Comparison of ENCODE assay signal across 30 cellular contexts in genomic region chr21:28230559-28230958, GRCh38.
A peak's percentile ranks its signal among the peaks of the same experiment; 100 is the strongest.
DNase-seq lines count a peak whose midpoint lies in the region; ATAC-seq and TF ChIP-seq lines count a peak whose summit lies in the region.
"Had no signal": no experiment of that assay in that cellular context is flagged by ENCODE, and none has a peak within 500 bp of the region (broad histone marks: within the 10 kb centered on the region; RNA-seq: fewer than 3 reads in every experiment).

No MANE protein-coding gene starts in this region.

- H3K4me3 ChIP-seq in GM23248 (peak overlapping the region; percentile 16; the same call in 1 of the 2 replicates), adipocyte (ENCODE audit: low read length) (peak overlapping the region; percentile 44), right atrium auricular region (no peak overlapping the region), suprapubic skin (no peak overlapping the region)
- H3K4me3 ChIP-seq: adrenal gland, colonic mucosa, GM12878, Peyer's patch, upper lobe of left lung had no signal

- H3K9me3 ChIP-seq in GM23248 (ENCODE audit: low read depth): no peaks in the 10 kb centered on the region
- no peaks in the 10 kb centered on the region for H3K9me3 ChIP-seq in adipocyte (ENCODE audit: control insufficient read depth, low read length)
- H3K9me3 ChIP-seq in right atrium auricular region: no peaks in the 10 kb centered on the region
- H3K9me3 ChIP-seq in suprapubic skin: no peaks in the 10 kb centered on the region
- H3K9me3 ChIP-seq: adrenal gland, Caco-2, colonic mucosa, Peyer's patch, upper lobe of left lung had no signal

- H3K9ac ChIP-seq in GM23248: peak overlapping the region; percentile 39
- H3K9ac ChIP-seq in adipocyte (ENCODE audit: low read length): peak overlapping the region; percentile 30

- H3K4me2 ChIP-seq in GM23248 (ENCODE audit: unreplicated experiment): peak overlapping the region; percentile 62

- TF ChIP-seq POLR2A in suprapubic skin (IDR thresholded peaks at IDR 0.05): no peak

- H3K27me3 ChIP-seq in GM23248 (replicated peaks; ENCODE audit: insufficient read depth) (no peaks in the 10 kb centered on the region), adipocyte (replicated peaks; ENCODE audit: control insufficient read depth, insufficient read depth, low read length) (no peaks in the 10 kb centered on the region), right atrium auricular region (no peaks in the 10 kb centered on the region), suprapubic skin (no peaks in the 10 kb centered on the region)
- H3K27me3 ChIP-seq: adrenal gland, colonic mucosa, Peyer's patch, upper lobe of left lung had no signal

- H3K79me2 ChIP-seq in GM23248 (ENCODE audit: insufficient read depth): no peaks in the 10 kb centered on the region

- 0 to 3% methylated on average over 1 of the region's 1 CpG for WGBS in GM23248 (ENCODE audit: low coverage in 1 of 2, low lambda C conversion rate in 2 of 2, missing lambda C conversion rate in 2 of 2), 2 experiments
- 23% methylated on average over 1 of the region's 1 CpG for WGBS in suprapubic skin

- no peak for TF ChIP-seq CTCF in right atrium auricular region (IDR thresholded peaks at IDR 0.05)
- no peak for TF ChIP-seq CTCF in suprapubic skin (IDR thresholded peaks at IDR 0.05)

- H3K9me2 ChIP-seq in GM23248 (ENCODE audit: insufficient read depth): no peaks in the 10 kb centered on the region

- H3F3A ChIP-seq in GM23248 (ENCODE audit: insufficient read depth): peaks cover 21% of the 10 kb centered on the region; the same call in 1 of the 2 replicates

- no peaks in the 10 kb centered on the region for H3K36me3 ChIP-seq in GM23248 (ENCODE audit: low read depth)
- no peaks in the 10 kb centered on the region for H3K36me3 ChIP-seq in adipocyte (ENCODE audit: control insufficient read depth, insufficient read depth, low read length, severe bottlenecking)
- no peaks in the 10 kb centered on the region for H3K36me3 ChIP-seq in right atrium auricular region
- H3K36me3 ChIP-seq in suprapubic skin: no peaks in the 10 kb centered on the region
- H3K36me3 ChIP-seq: adrenal gland, colonic mucosa, Peyer's patch, upper lobe of left lung had no signal

- H4K20me1 ChIP-seq in GM23248 (ENCODE audit: insufficient read depth): no peaks in the 10 kb centered on the region

- no peak for ATAC-seq in HG03521 (IDR thresholded peaks at IDR 0.05; ENCODE audit: unreplicated experiment)
- ATAC-seq in HG03342 (IDR thresholded peaks at IDR 0.05; ENCODE audit: unreplicated experiment): no peak
- ATAC-seq: activated CD8-positive, alpha-beta memory T cell treated with anti-CD3 and anti-CD28 coated beads, Interleukin-2, amount 10 ng/mL, durations not matched to agents 7 days and 5 days; effector memory CD8-positive, alpha-beta T cell; GM12878; naive thymus-derived CD8-positive, alpha-beta T cell; stimulated activated effector memory CD8-positive, alpha-beta T cell treated with anti-CD3 and anti-CD28 coated beads, Interleukin-12 subunit alpha, Interleukin-12 subunit beta, amount 100 ng/mL, for 72 hours had no signal

- H2AFZ ChIP-seq in GM23248: no peak overlapping the region

- no peak for TF ChIP-seq EP300 in suprapubic skin (IDR thresholded peaks at IDR 0.05)

- in situ Hi-C loops in GM23248 (cut with MboI): no loop called here

- H3K4me1 ChIP-seq in GM23248 (ENCODE audit: insufficient read depth): peaks cover 39% of the 10 kb centered on the region
- peaks cover 46% of the 10 kb centered on the region for H3K4me1 ChIP-seq in adipocyte (ENCODE audit: control insufficient read depth, insufficient read depth, low read length)
- peaks cover 0 to 4% of the 10 kb centered on the region in 2 donors for H3K4me1 ChIP-seq in right atrium auricular region
- peaks cover 9% of the 10 kb centered on the region for H3K4me1 ChIP-seq in suprapubic skin
- H3K4me1 ChIP-seq: adrenal gland, colonic mucosa, Peyer's patch had no signal

- H3K27ac ChIP-seq in GM23248 (peak overlapping the region; percentile 64), right atrium auricular region (no peak overlapping the region), suprapubic skin (no peak overlapping the region)
- H3K27ac ChIP-seq: adrenal gland, colonic mucosa, Peyer's patch, upper lobe of left lung had no signal

- DNase-seq in GM23248: peak; percentile 58
- DNase-seq in adipocyte (ENCODE audit: low read depth): no peak
- DNase-seq in fibroblast of gingiva (ENCODE audit: low read depth): peak; percentile 22
- DNase-seq in pulmonary artery endothelial cell (ENCODE audit: low read depth, low spot score): peak; percentile 8
- DNase-seq in right atrium auricular region (ENCODE audit: low spot score): no peak
- DNase-seq in suprapubic skin (ENCODE audit: low spot score in 2 of 2): no peak
- DNase-seq: activated B cell treated with CpG ODN at 0.5 μM for 24 hours; activated CD4-positive, alpha-beta T cell treated with anti-CD3 and anti-CD28 coated beads, Interleukin-2, amount 50 U/mL, for 1 hour; activated CD8-positive, alpha-beta memory T cell treated with anti-CD3 and anti-CD28 coated beads, Interleukin-2, amount 10 ng/mL, durations not matched to agents 7 days and 5 days; activated naive CD4-positive, alpha-beta T cell; activated T-cell treated with anti-CD3 and anti-CD28 coated beads, Interleukin-2, amount 50 U/mL, for 48 hours; adrenal gland; C1 segment of cervical spinal cord; Caco-2; colonic mucosa; DND-41; effector memory CD8-positive, alpha-beta T cell; naive thymus-derived CD8-positive, alpha-beta T cell; NCI-H2029 treated with DMSO at 0.1 percent for 48 hours; NCI-H2227 treated with DMSO at 0.1 percent for 48 hours; NCI-H69; Peyer's patch; stimulated activated CD4-positive, alpha-beta T cell treated with anti-CD3 and anti-CD28 coated beads, Interleukin-4, amount 100 ng/mL, for 1 hour; substantia nigra; T-helper 1 cell; upper lobe of left lung had no signal

Comparison
In these comparisons a context has a peak if more than half of its experiments do, and no peak if none do; other contexts are left out.
1. DNase-seq: peak in GM23248 (single experiment), fibroblast of gingiva (single experiment) and pulmonary artery endothelial cell (single experiment); none in adipocyte (single experiment), right atrium auricular region (single experiment) and suprapubic skin (0 of 2).
2. H3K4me3 ChIP-seq: peak in GM23248 (single experiment) and adipocyte (single experiment); none in right atrium auricular region (0 of 2) and suprapubic skin (single experiment).